In the genomic region with DNA sequence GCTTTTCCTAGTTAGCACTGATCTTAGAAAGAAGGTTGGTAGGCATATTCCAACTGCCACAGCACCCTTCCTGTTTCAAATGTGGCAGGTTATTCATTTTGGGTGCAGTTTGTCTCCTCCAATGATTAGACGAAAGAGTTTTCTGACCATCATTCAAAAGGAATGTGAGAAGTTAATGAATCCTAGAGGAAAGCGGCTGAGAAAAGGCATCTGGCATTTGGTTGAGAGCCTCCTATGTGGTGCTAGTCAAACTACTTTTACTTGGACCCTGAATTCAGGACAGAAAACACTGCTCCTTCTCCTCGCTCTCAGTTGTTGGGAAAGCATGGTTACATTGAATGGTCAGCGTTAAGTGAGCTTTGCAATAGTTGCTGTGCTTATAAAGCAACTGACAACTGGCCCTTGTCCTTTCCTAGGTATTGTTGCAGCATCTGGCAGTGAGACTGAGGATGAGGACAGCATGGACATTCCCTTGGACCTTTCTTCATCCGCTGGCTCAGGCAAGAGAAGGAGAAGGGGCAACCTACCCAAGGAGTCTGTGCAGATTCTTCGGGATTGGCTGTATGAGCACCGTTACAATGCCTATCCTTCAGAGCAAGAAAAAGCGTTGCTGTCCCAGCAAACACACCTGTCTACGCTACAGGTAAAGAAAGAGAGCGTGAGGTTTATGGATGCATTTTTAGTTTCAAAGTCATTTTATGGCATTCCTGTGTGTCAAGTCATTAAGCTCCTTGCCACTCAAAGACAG, we compare ENCODE assay signal across 1 cellular context.
TF ChIP-seq lines count a peak whose summit lies in the region.

No MANE protein-coding gene starts in this region.

TF ChIP-seq in HepG2, 621 proteins besides CTCF, POLR2A, EP300 and RAD21 (continued from another document and continues in another):
- TF ChIP-seq, protein P1, sequence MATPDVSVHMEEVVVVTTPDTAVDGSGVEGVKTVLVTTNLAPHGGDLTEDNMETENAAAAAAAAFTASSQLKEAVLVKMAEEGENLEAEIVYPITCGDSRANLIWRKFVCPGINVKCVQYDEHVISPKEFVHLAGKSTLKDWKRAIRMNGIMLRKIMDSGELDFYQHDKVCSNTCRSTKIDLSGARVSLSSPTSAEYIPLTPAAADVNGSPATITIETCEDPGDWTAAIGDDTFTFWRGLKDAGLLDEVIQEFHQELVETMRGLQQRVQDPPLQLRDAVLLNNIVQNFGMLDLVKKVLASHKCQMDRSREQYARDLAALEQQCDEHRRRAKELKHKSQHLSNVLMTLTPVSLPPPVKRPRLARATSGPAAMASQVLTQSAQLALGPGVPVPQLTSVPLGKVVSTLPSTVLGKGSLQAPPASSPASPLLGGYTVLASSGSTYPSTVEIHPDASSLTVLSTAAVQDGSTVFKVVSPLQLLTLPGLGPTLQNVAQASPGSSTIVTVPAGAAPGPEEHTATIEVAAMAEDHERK (CRISPR knock-in tag; IDR thresholded peaks at IDR 0.05; ENCODE audit: low read depth), result no peak
- TF ChIP-seq ZNF607 (CRISPR knock-in tag; IDR thresholded peaks at IDR 0.05; ENCODE audit: borderline replicate concordance) (no peak), POLR2AphosphoS5 (IDR thresholded peaks at IDR 0.05; ENCODE audit: low read depth, low read length) (0 out of 2 replicates have a peak, but pooled peaks have one; percentile 3), ZNF260 (CRISPR knock-in tag; IDR thresholded peaks at IDR 0.05; ENCODE audit: borderline replicate concordance, low read depth) (no peak), TCF7 (IDR thresholded peaks at IDR 0.05; ENCODE audit: low read depth) (no peak), SOX13 (IDR thresholded peaks at IDR 0.05) (no peak), SOX13 (CRISPR knock-in tag; conservative IDR thresholded peaks at IDR 0.05 in 1 of 2, IDR thresholded peaks at IDR 0.05 in 1 of 2) (no peak), ZEB1 (IDR thresholded peaks at IDR 0.05; ENCODE audit: insufficient replicate concordance, low read depth) (no peak), NR2F1 (CRISPR knock-in tag; IDR thresholded peaks at IDR 0.05) (no peak), MTF1 (CRISPR knock-in tag; IDR thresholded peaks at IDR 0.05) (no peak), MXI1 (IDR thresholded peaks at IDR 0.05; ENCODE audit: borderline replicate concordance, low read depth, low read length) (no peak), MLLT10 (CRISPR knock-in tag; IDR thresholded peaks at IDR 0.05) (no peak), PRMT3 (CRISPR knock-in tag; IDR thresholded peaks at IDR 0.05; ENCODE audit: borderline replicate concordance, low read depth) (no peak), MBD4 (IDR thresholded peaks at IDR 0.05; ENCODE audit: borderline replicate concordance, low read length) (no peak), KDM4B (CRISPR knock-in tag; IDR thresholded peaks at IDR 0.05) (no peak), TCF7L2 (IDR thresholded peaks at IDR 0.05; ENCODE audit: low read depth, low read length) (no peak), ZFP36 (IDR thresholded peaks at IDR 0.05; ENCODE audit: borderline replicate concordance, low read depth, low read length, partially characterized antibody) (no peak), CENPX (CRISPR knock-in tag; IDR thresholded peaks at IDR 0.05) (no peak), ZNF350 (CRISPR knock-in tag; IDR thresholded peaks at IDR 0.05; ENCODE audit: borderline replicate concordance, low read depth) (no peak), ZNF207 (IDR thresholded peaks at IDR 0.05; ENCODE audit: borderline replicate concordance) (no peak), ZNF530 (CRISPR knock-in tag; IDR thresholded peaks at IDR 0.05; ENCODE audit: low read depth) (no peak), HNRNPH1 (optimal IDR thresholded peaks at IDR 0.05; ENCODE audit: low read depth, low read length) (no peak), MBNL3 (CRISPR knock-in tag; conservative IDR thresholded peaks at IDR 0.05) (no peak), ZNF670 (CRISPR knock-in tag; IDR thresholded peaks at IDR 0.05; ENCODE audit: borderline replicate concordance) (no peak), CHD4 (IDR thresholded peaks at IDR 0.05; ENCODE audit: borderline replicate concordance, low read length) (no peak), NFIC (IDR thresholded peaks at IDR 0.05; ENCODE audit: low read length) (no peak), ZNF354B (CRISPR knock-in tag; IDR thresholded peaks at IDR 0.05) (no peak), SAP130 (CRISPR knock-in tag; IDR thresholded peaks at IDR 0.05; ENCODE audit: low read depth) (0 out of 2 replicates have a peak, but pooled peaks have one; percentile 13), MED1 (CRISPR knock-in tag; IDR thresholded peaks at IDR 0.05) (no peak), SRSF4 (IDR thresholded peaks at IDR 0.05; ENCODE audit: low read depth, low read length, poor library complexity, severe bottlenecking) (no peak), ZNF124 (CRISPR knock-in tag; IDR thresholded peaks at IDR 0.05) (no peak), SP4 (CRISPR knock-in tag; IDR thresholded peaks at IDR 0.05) (0 out of 2 replicates have a peak, but pooled peaks have one; percentile 19), KLF9 (CRISPR knock-in tag; IDR thresholded peaks at IDR 0.05; ENCODE audit: low read depth) (no peak), HDAC1 (CRISPR knock-in tag; IDR thresholded peaks at IDR 0.05) (peak; percentile 40; the same call in 1 of the 2 replicates), TRIM24 (CRISPR knock-in tag; IDR thresholded peaks at IDR 0.05) (no peak), ZNF496 (CRISPR knock-in tag; IDR thresholded peaks at IDR 0.05; ENCODE audit: insufficient replicate concordance) (no peak), RFXANK (CRISPR knock-in tag; IDR thresholded peaks at IDR 0.05) (no peak), YEATS4 (CRISPR knock-in tag; IDR thresholded peaks at IDR 0.05; ENCODE audit: borderline replicate concordance) (peak; percentile 40; the same call in 1 of the 2 replicates), ZBTB7B (CRISPR knock-in tag; IDR thresholded peaks at IDR 0.05) (no peak), ZNF121 (CRISPR knock-in tag; IDR thresholded peaks at IDR 0.05) (no peak), MED13 (CRISPR knock-in tag; IDR thresholded peaks at IDR 0.05) (0 out of 2 replicates have a peak, but pooled peaks have one; percentile 52), ZKSCAN1 (IDR thresholded peaks at IDR 0.05; ENCODE audit: low read length) (no peak), ISL2 (CRISPR knock-in tag; IDR thresholded peaks at IDR 0.05) (no peak), STAG1 (CRISPR knock-in tag; IDR thresholded peaks at IDR 0.05) (no peak), PHF21A (CRISPR knock-in tag; IDR thresholded peaks at IDR 0.05) (no peak), ARNT2 (CRISPR knock-in tag; IDR thresholded peaks at IDR 0.05; ENCODE audit: low read depth) (0 out of 2 replicates have a peak, but pooled peaks have one; percentile 31), CC2D1A (CRISPR knock-in tag; IDR thresholded peaks at IDR 0.05) (no peak), KLF12 (CRISPR knock-in tag; IDR thresholded peaks at IDR 0.05; ENCODE audit: borderline replicate concordance) (no peak), FOXM1 (CRISPR knock-in tag; IDR thresholded peaks at IDR 0.05) (no peak), SALL2 (CRISPR knock-in tag; IDR thresholded peaks at IDR 0.05) (0 out of 2 replicates have a peak, but pooled peaks have one; percentile 46), THYN1 (CRISPR knock-in tag; IDR thresholded peaks at IDR 0.05; ENCODE audit: borderline replicate concordance, low read depth) (no peak), ATF1 (CRISPR knock-in tag; IDR thresholded peaks at IDR 0.05) (no peak)
- TF ChIP-seq, protein P2, sequence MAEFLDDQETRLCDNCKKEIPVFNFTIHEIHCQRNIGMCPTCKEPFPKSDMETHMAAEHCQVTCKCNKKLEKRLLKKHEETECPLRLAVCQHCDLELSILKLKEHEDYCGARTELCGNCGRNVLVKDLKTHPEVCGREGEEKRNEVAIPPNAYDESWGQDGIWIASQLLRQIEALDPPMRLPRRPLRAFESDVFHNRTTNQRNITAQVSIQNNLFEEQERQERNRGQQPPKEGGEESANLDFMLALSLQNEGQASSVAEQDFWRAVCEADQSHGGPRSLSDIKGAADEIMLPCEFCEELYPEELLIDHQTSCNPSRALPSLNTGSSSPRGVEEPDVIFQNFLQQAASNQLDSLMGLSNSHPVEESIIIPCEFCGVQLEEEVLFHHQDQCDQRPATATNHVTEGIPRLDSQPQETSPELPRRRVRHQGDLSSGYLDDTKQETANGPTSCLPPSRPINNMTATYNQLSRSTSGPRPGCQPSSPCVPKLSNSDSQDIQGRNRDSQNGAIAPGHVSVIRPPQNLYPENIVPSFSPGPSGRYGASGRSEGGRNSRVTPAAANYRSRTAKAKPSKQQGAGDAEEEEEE (CRISPR knock-in tag; IDR thresholded peaks at IDR 0.05; ENCODE audit: borderline replicate concordance), result no peak
- TF ChIP-seq, protein P3, sequence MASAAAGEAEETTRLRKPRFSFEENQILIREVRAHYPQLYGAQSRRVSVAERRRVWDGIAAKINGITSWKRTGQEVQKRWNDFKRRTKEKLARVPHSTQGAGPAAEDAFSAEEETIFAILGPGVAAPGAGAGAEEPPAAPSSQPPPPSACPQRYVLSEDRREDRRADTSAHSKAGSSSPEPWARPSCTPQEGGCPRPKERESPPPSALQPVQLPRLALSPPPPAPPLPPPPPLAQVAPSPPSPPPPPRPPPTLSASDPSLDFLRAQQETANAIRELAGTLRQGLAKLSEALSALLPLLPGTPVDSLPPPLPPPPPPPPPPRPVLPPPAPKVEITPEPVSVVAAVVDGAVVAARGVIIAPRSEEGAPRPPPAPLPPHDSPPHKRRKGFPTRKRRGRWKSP (CRISPR knock-in tag; IDR thresholded peaks at IDR 0.05), result no peak
- TF ChIP-seq, protein P4, sequence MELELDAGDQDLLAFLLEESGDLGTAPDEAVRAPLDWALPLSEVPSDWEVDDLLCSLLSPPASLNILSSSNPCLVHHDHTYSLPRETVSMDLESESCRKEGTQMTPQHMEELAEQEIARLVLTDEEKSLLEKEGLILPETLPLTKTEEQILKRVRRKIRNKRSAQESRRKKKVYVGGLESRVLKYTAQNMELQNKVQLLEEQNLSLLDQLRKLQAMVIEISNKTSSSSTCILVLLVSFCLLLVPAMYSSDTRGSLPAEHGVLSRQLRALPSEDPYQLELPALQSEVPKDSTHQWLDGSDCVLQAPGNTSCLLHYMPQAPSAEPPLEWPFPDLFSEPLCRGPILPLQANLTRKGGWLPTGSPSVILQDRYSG (CRISPR knock-in tag; IDR thresholded peaks at IDR 0.05), result no peak
- TF ChIP-seq, protein P5, sequence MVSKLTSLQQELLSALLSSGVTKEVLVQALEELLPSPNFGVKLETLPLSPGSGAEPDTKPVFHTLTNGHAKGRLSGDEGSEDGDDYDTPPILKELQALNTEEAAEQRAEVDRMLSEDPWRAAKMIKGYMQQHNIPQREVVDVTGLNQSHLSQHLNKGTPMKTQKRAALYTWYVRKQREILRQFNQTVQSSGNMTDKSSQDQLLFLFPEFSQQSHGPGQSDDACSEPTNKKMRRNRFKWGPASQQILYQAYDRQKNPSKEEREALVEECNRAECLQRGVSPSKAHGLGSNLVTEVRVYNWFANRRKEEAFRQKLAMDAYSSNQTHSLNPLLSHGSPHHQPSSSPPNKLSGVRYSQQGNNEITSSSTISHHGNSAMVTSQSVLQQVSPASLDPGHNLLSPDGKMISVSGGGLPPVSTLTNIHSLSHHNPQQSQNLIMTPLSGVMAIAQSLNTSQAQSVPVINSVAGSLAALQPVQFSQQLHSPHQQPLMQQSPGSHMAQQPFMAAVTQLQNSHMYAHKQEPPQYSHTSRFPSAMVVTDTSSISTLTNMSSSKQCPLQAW (CRISPR knock-in tag; IDR thresholded peaks at IDR 0.05), result 0 out of 2 replicates have a peak, but pooled peaks have one; percentile 17
- TF ChIP-seq, protein P6, sequence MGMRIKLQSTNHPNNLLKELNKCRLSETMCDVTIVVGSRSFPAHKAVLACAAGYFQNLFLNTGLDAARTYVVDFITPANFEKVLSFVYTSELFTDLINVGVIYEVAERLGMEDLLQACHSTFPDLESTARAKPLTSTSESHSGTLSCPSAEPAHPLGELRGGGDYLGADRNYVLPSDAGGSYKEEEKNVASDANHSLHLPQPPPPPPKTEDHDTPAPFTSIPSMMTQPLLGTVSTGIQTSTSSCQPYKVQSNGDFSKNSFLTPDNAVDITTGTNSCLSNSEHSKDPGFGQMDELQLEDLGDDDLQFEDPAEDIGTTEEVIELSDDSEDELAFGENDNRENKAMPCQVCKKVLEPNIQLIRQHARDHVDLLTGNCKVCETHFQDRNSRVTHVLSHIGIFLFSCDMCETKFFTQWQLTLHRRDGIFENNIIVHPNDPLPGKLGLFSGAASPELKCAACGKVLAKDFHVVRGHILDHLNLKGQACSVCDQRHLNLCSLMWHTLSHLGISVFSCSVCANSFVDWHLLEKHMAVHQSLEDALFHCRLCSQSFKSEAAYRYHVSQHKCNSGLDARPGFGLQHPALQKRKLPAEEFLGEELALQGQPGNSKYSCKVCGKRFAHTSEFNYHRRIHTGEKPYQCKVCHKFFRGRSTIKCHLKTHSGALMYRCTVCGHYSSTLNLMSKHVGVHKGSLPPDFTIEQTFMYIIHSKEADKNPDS (CRISPR knock-in tag; IDR thresholded peaks at IDR 0.05), result no peak
- TF ChIP-seq, protein P7, sequence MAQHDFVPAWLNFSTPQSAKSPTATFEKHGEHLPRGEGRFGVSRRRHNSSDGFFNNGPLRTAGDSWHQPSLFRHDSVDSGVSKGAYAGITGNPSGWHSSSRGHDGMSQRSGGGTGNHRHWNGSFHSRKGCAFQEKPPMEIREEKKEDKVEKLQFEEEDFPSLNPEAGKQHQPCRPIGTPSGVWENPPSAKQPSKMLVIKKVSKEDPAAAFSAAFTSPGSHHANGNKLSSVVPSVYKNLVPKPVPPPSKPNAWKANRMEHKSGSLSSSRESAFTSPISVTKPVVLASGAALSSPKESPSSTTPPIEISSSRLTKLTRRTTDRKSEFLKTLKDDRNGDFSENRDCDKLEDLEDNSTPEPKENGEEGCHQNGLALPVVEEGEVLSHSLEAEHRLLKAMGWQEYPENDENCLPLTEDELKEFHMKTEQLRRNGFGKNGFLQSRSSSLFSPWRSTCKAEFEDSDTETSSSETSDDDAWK (CRISPR knock-in tag; IDR thresholded peaks at IDR 0.05), result no peak
- TF ChIP-seq, protein P8, sequence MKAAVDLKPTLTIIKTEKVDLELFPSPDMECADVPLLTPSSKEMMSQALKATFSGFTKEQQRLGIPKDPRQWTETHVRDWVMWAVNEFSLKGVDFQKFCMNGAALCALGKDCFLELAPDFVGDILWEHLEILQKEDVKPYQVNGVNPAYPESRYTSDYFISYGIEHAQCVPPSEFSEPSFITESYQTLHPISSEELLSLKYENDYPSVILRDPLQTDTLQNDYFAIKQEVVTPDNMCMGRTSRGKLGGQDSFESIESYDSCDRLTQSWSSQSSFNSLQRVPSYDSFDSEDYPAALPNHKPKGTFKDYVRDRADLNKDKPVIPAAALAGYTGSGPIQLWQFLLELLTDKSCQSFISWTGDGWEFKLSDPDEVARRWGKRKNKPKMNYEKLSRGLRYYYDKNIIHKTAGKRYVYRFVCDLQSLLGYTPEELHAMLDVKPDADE (CRISPR knock-in tag; IDR thresholded peaks at IDR 0.05), result no peak
- TF ChIP-seq, protein P9, sequence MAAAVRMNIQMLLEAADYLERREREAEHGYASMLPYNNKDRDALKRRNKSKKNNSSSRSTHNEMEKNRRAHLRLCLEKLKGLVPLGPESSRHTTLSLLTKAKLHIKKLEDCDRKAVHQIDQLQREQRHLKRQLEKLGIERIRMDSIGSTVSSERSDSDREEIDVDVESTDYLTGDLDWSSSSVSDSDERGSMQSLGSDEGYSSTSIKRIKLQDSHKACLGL (CRISPR knock-in tag; IDR thresholded peaks at IDR 0.05), result no peak
- TF ChIP-seq, protein P10, sequence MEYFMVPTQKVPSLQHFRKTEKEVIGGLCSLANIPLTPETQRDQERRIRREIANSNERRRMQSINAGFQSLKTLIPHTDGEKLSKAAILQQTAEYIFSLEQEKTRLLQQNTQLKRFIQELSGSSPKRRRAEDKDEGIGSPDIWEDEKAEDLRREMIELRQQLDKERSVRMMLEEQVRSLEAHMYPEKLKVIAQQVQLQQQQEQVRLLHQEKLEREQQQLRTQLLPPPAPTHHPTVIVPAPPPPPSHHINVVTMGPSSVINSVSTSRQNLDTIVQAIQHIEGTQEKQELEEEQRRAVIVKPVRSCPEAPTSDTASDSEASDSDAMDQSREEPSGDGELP (IDR thresholded peaks at IDR 0.05; ENCODE audit: borderline replicate concordance, low read depth), result no peak
